Comparison of ENCODE assay signal across 1 cellular context in the genomic region with DNA sequence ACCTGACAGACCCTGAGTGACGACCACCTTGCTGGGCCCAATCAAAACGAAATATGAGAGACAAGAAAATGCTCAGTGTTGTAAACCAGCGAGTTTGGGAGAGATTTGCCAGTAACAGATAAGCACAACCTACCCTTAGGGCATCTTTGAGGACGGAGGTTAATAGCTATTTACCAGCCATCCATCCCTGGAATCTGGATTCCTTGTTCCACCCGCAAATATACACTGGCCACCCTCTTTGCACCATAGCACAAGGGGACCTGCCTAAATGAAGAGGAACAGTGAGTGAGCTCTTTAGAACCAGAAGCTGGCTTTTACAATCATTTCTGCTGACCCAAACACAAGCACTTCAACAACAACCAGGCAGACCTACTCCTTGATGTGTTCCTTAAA.
TF ChIP-seq lines count a peak whose summit lies in the region.

No MANE protein-coding gene starts in this region.

TF ChIP-seq in GM12878, 131 proteins besides CTCF, POLR2A, EP300 and RAD21:
- TF ChIP-seq ZNF592 (IDR thresholded peaks at IDR 0.05): no peak
